In genomic region chr14:61350871-61351270, GRCh38 we compare ENCODE assay signal across 21 cellular contexts. TPM values are rescaled to one million over a fixed set of nuclear protein-coding genes. Genes with fewer than 3 reads are reported as not detected.
A peak's percentile ranks its signal among the peaks of the same experiment; 100 is the strongest.
DNase-seq lines count a peak whose midpoint lies in the region; ATAC-seq and TF ChIP-seq lines count a peak whose summit lies in the region.
"Had no signal": no experiment of that assay in that cellular context is flagged by ENCODE, and none has a peak within 500 bp of the region (broad histone marks: within the 10 kb centered on the region; RNA-seq: fewer than 3 reads in every experiment).

No MANE protein-coding gene starts in this region.

- no peak overlapping the region for H3K4ac ChIP-seq in neuronal stem cell (ENCODE audit: low read length)

- POLR2A ChIA-PET in CD4-positive, alpha-beta memory T cell (lab: Charles Lee; ENCODE audit: partially characterized antibody): interaction anchor here (1.2 to 15.0 kb wide), 11 partner anchors 9 to 52 kb away, joined by 3 to 293 read pairs (median 4); partner anchors contain the start of gene PRKCH

- H2BK12ac ChIP-seq in neuronal stem cell (ENCODE audit: low read length): no peak overlapping the region

- peaks cover 0 to 1% (median 0%) of the 10 kb centered on the region in 8 donors for H3K9me3 Mint-ChIP-seq in CD4-positive, alpha-beta memory T cell
- H3K9me3 Mint-ChIP-seq: nephron had no signal

- H3K23ac ChIP-seq in neuronal stem cell (ENCODE audit: low read depth, low read length, poor library complexity): no peak overlapping the region

- peaks cover 4 to 20% of the 10 kb centered on the region in 2 donors for H3K36me3 Mint-ChIP-seq in CD4-positive, alpha-beta memory T cell
- peaks cover 3% of the 10 kb centered on the region for H3K36me3 Mint-ChIP-seq in T-helper 17 cell (ENCODE audit: low read depth)

- H3K18ac ChIP-seq in neuronal stem cell (ENCODE audit: low read length): no peak overlapping the region

- peak overlapping the region in 2 of 11 experiments; percentile 4 to 32; a peak in 1 of 22 replicates for H3K9ac ChIP-seq in BLaER1 treated with 17β-estradiol and CSF1 and Interleukin-3, amounts not matched to agents 10 nM and 100 nM
- no peak overlapping the region for H3K9ac ChIP-seq in neuronal stem cell (ENCODE audit: low read depth, low read length, poor library complexity)

- WGBS in esophagus squamous epithelium, 2 donors: 55 to 64% methylated on average over 3 of the region's 3 CpGs
- WGBS in neuronal stem cell (ENCODE audit: extremely low coverage in 2 of 2, insufficient read length in 2 of 2, insufficient replicate concordance in 1 of 2), 2 donors: no CpG with 5 or more reads among the region's 3 CpGs

- no peak for DNase-seq in CD4-positive, alpha-beta memory T cell
- DNase-seq in T-helper 17 cell: no peak
- no peak for DNase-seq in esophagus squamous epithelium (lab: John Stamatoyannopoulos, UW)
- no peak for DNase-seq in SIG-M5 treated with dmso at 0.1 percent for 504 hours (lab: John Stamatoyannopoulos, UW; ENCODE audit: unreplicated experiment)
- DNase-seq in stimulated activated CD4-positive, alpha-beta T cell treated with anti-CD3 and anti-CD28 coated beads, Interleukin-4, amount 100 ng/mL, for 4 hours: no peak
- DNase-seq in neuronal stem cell (ENCODE audit: low spot score): no peak
- DNase-seq: activated CD4-positive, alpha-beta T cell treated with anti-CD3 and anti-CD28 coated beads, Interleukin-2, amount 50 U/mL, for 1 hour; activated effector memory CD4-positive, alpha-beta T cell treated with Interleukin-2 at 50 U/mL for 16 hours; AML-193; islet precursor cell; NCI-H1105; NCI-H2171; NCI-H748 treated with DMSO at 0.1 percent for 48 hours; PC-3; psoas muscle; stimulated activated CD4-positive, alpha-beta T cell treated with anti-CD3 and anti-CD28 coated beads, Interleukin-4, amount 100 ng/mL, for 1 hour had no signal

- H4K20me1 ChIP-seq in BLaER1 treated with 17β-estradiol and CSF1 and Interleukin-3, amounts not matched to agents 10 nM and 100 nM: peaks cover 0 to 16% (median 0%) of the 10 kb centered on the region in 11 experiments; a peak in 4 of 22 replicates

- H3K4me1 Mint-ChIP-seq in CD4-positive, alpha-beta memory T cell: peaks cover 77 to 100% (median 91%) of the 10 kb centered on the region in 4 donors
- peaks cover 81% of the 10 kb centered on the region for H3K4me1 Mint-ChIP-seq in T-helper 17 cell
- H3K4me1 Mint-ChIP-seq: nephron had no signal

- H3K14ac ChIP-seq in neuronal stem cell (ENCODE audit: low read length): no peak overlapping the region

- H3K27ac ChIP-seq in BLaER1 treated with 17β-estradiol and CSF1 and Interleukin-3, amounts not matched to agents 10 nM and 100 nM: peak overlapping the region in 5 of 11 experiments; percentile 4 to 61 (median 30); a peak in 8 of 22 replicates
- peak overlapping the region; percentile 78 for H3K27ac ChIP-seq in CD4-positive, alpha-beta memory T cell (ENCODE audit: low read depth, low read length)
- H3K27ac ChIP-seq in esophagus squamous epithelium (peak overlapping the region in 3 of 4 donors; percentile 12 to 74 (median 46)), neuronal stem cell (replicated peaks; ENCODE audit: low read length) (no peak overlapping the region)
- H3K27ac ChIP-seq: psoas muscle, thoracic aorta had no signal

- no peak for TF ChIP-seq POLR2A in esophagus squamous epithelium (IDR thresholded peaks at IDR 0.05)

- ATAC-seq in T-helper 17 cell (peak; percentile 38), HG03460 (IDR thresholded peaks at IDR 0.05; ENCODE audit: unreplicated experiment) (no peak)
- ATAC-seq: PC-3, psoas muscle had no signal

- peaks cover 37 to 64% (median 57%) of the 10 kb centered on the region in 10 experiments for H3K4me1 ChIP-seq in BLaER1 treated with 17β-estradiol and CSF1 and Interleukin-3, amounts not matched to agents 10 nM and 100 nM
- H3K4me1 ChIP-seq in CD4-positive, alpha-beta memory T cell (ENCODE audit: insufficient read depth, low read length): peaks cover 100% of the 10 kb centered on the region
- H3K4me1 ChIP-seq in esophagus squamous epithelium: peaks cover 3 to 83% (median 28%) of the 10 kb centered on the region in 3 donors
- H3K4me1 ChIP-seq in neuronal stem cell (ENCODE audit: control insufficient read depth in 2 of 2, insufficient read depth in 1 of 2, low read depth in 1 of 2, low read length in 2 of 2): no peaks in the 10 kb centered on the region

- H3K27me3 Mint-ChIP-seq in CD4-positive, alpha-beta memory T cell: no peaks in the 10 kb centered on the region
- H3K27me3 Mint-ChIP-seq in T-helper 17 cell: no peaks in the 10 kb centered on the region

- H3K4me2 ChIP-seq in BLaER1 treated with 17β-estradiol and CSF1 and Interleukin-3, amounts not matched to agents 10 nM and 100 nM: peak overlapping the region; percentile 3 to 87 (median 66); a peak in 17 of 22 replicates
- H3K4me2 ChIP-seq in neuronal stem cell (ENCODE audit: insufficient read depth, low read length, poor library complexity, severe bottlenecking): no peak overlapping the region

- 0 out of 22 replicates have a peak, but pooled peaks cover 0 to 5% (median 0%) of the 10 kb centered on the region in 11 experiments for H3K9me3 ChIP-seq in BLaER1 treated with 17β-estradiol and CSF1 and Interleukin-3, amounts not matched to agents 10 nM and 100 nM (replicated peaks in 1 of 11)
- H3K9me3 ChIP-seq in CD4-positive, alpha-beta memory T cell (ENCODE audit: control insufficient read depth in 1 of 2, low read length in 2 of 2): no peaks in the 10 kb centered on the region
- H3K9me3 ChIP-seq in T-helper 17 cell (ENCODE audit: control insufficient read depth, low read length, poor library complexity, severe bottlenecking) (no peaks in the 10 kb centered on the region), esophagus squamous epithelium (no peaks in the 10 kb centered on the region), neuronal stem cell (replicated peaks in 1 of 2; ENCODE audit: control insufficient read depth in 2 of 2, insufficient read depth in 1 of 2, low read depth in 1 of 2, low read length in 2 of 2) (no peaks in the 10 kb centered on the region)
- H3K9me3 ChIP-seq: psoas muscle, thoracic aorta had no signal

- H2BK15ac ChIP-seq in neuronal stem cell (ENCODE audit: low read length): no peak overlapping the region

- H3K27me3 ChIP-seq in BLaER1 treated with 17β-estradiol and CSF1 and Interleukin-3, amounts not matched to agents 10 nM and 100 nM: no peaks in the 10 kb centered on the region
- H3K27me3 ChIP-seq in CD4-positive, alpha-beta memory T cell (ENCODE audit: insufficient read depth, low read length): no peaks in the 10 kb centered on the region
- H3K27me3 ChIP-seq in esophagus squamous epithelium (no peaks in the 10 kb centered on the region), neuronal stem cell (ENCODE audit: control insufficient read depth in 3 of 3, insufficient read depth in 3 of 3, low read depth in 1 of 3, low read length in 3 of 3) (no peaks in the 10 kb centered on the region)

- H4K8ac ChIP-seq in neuronal stem cell (ENCODE audit: low read depth, low read length): no peak overlapping the region

- intact Hi-C loops in CD4-positive, alpha-beta memory T cell (cut with micrococcal nuclease): no loop called here
- intact Hi-C loops in esophagus squamous epithelium (cut with DNase I): no loop called here

- no peak overlapping the region for H2BK5ac ChIP-seq in neuronal stem cell (ENCODE audit: low read length)

- CTCF ChIA-PET in CD4-positive, alpha-beta memory T cell (lab: Charles Lee; ENCODE audit: partially characterized antibody): interaction anchor here (0.8 to 2.0 kb wide), 5 partner anchors 17 to 34 kb away, joined by 3 to 9 read pairs (median 6); partner anchors contain the start of gene PRKCH

- H3K4me3 Mint-ChIP-seq in CD4-positive, alpha-beta memory T cell: peak overlapping the region; percentile 62 to 88 (median 81)
- H3K4me3 Mint-ChIP-seq in T-helper 17 cell: peak overlapping the region; percentile 82
- H3K4me3 Mint-ChIP-seq: nephron had no signal

- no peaks in the 10 kb centered on the region for H3K79me1 ChIP-seq in neuronal stem cell (ENCODE audit: low read depth, low read length)

- peak overlapping the region in 1 of 10 experiments; percentile 21; a peak in 1 of 20 replicates for H3K4me3 ChIP-seq in BLaER1 treated with 17β-estradiol and CSF1 and Interleukin-3, amounts not matched to agents 10 nM and 100 nM
- peak overlapping the region in 1 of 2 donors; percentile 5 for H3K4me3 ChIP-seq in CD4-positive, alpha-beta memory T cell (ENCODE audit: low read length in 2 of 2)
- H3K4me3 ChIP-seq in esophagus squamous epithelium: no peak overlapping the region
- no peak overlapping the region for H3K4me3 ChIP-seq in neuronal stem cell (ENCODE audit: low read length in 2 of 2)
- H3K4me3 ChIP-seq: psoas muscle, skin epidermis, thoracic aorta had no signal

- H2AFZ ChIP-seq in neuronal stem cell (ENCODE audit: low read length): no peak overlapping the region

- H2BK120ac ChIP-seq in neuronal stem cell (ENCODE audit: low read depth, low read length): no peak overlapping the region

- H4K91ac ChIP-seq in neuronal stem cell (ENCODE audit: low read depth, low read length, poor library complexity): no peak overlapping the region

- H3K36me3 ChIP-seq in BLaER1 treated with 17β-estradiol and CSF1 and Interleukin-3, amounts not matched to agents 10 nM and 100 nM: no peaks in the 10 kb centered on the region
- no peaks in the 10 kb centered on the region for H3K36me3 ChIP-seq in CD4-positive, alpha-beta memory T cell (ENCODE audit: insufficient read depth, low read length)
- H3K36me3 ChIP-seq in esophagus squamous epithelium (no peaks in the 10 kb centered on the region), neuronal stem cell (replicated peaks in 1 of 2; ENCODE audit: control insufficient read depth in 2 of 2, insufficient read depth in 2 of 2, low read length in 2 of 2) (no peaks in the 10 kb centered on the region)
- H3K36me3 ChIP-seq: thoracic aorta had no signal

- no peak for TF ChIP-seq CTCF in esophagus squamous epithelium (IDR thresholded peaks at IDR 0.05)

- H2AK5ac ChIP-seq in neuronal stem cell (ENCODE audit: low read depth, low read length): no peak overlapping the region

- peak overlapping the region; percentile 92 to 98 (median 95) for H3K27ac Mint-ChIP-seq in CD4-positive, alpha-beta memory T cell
- peak overlapping the region; percentile 100 for H3K27ac Mint-ChIP-seq in T-helper 17 cell
- H3K27ac Mint-ChIP-seq: nephron had no signal

RNA-seq across cellular contexts. Expression of gene PRKCH, which starts 29.5 kb away (rescaled TPM):
- 100 to 1,000 TPM; 247 to 284 TPM for total RNA-seq in CD4-positive, alpha-beta memory T cell
- 100 to 1,000 TPM; 246 to 251 TPM for polyA plus RNA-seq in CD4-positive, alpha-beta memory T cell
- total RNA-seq in T-helper 17 cell (100 to 1,000 TPM; 328 to 342 TPM), esophagus squamous epithelium (10 to 100 TPM; 34.5 to 51.3 (median 45.0) TPM)
- 0.99 TPM for polyA plus RNA-seq in neuronal stem cell (2013, experiment 1 of 2)
- 1.2 TPM for polyA plus RNA-seq in neuronal stem cell (2013, experiment 2 of 2)

Comparison
In these comparisons a context has a peak if more than half of its experiments do, and no peak if none do; other contexts are left out.
1. RNA of gene PRKCH, which starts 29.5 kb away (total RNA-seq): 328 to 342 TPM in T-helper 17 cell and 247 to 284 TPM in CD4-positive, alpha-beta memory T cell; 34.5 to 51.3 TPM in esophagus squamous epithelium; every median in the first group is over 4 times any median in the second.